ENCODE assay signal across 21 cellular contexts in genomic region chr11:2726964-2727363, GRCh38. TPM values are rescaled to one million over a fixed set of nuclear protein-coding genes. Genes with fewer than 3 reads are reported as not detected.
DNase-seq lines count a peak whose midpoint lies in the region; ATAC-seq and TF ChIP-seq lines count a peak whose summit lies in the region.
"Had no signal": no experiment of that assay in that cellular context is flagged by ENCODE, and none has a peak within 500 bp of the region (broad histone marks: within the 10 kb centered on the region; RNA-seq: fewer than 3 reads in every experiment).

No MANE protein-coding gene starts in this region.

- peaks cover 58% of the 10 kb centered on the region for H3K4me1 ChIP-seq in Caco-2
- H3K4me1 ChIP-seq in neural progenitor cell = peaks cover 6% of the 10 kb centered on the region

- H3K4me1 Mint-ChIP-seq in Caco-2 (ENCODE audit: low read depth, unreplicated experiment) = peaks cover 28% of the 10 kb centered on the region
- peaks cover 39% of the 10 kb centered on the region for H3K4me1 Mint-ChIP-seq in neural progenitor cell
- H3K4me1 Mint-ChIP-seq in activated CD4-positive, alpha-beta T cell treated with anti-CD3 and anti-CD28 coated beads for 36 hours = no peaks in the 10 kb centered on the region
- H3K4me1 Mint-ChIP-seq in activated T-helper 2 cell treated with anti-CD3 and anti-CD28 coated beads, Interferon-gamma antibody, Interleukin-2, Interleukin-4, amounts not matched to agents 10 μg/mL and 5 μg/mL and 100 μg/mL, durations not matched to agents 14 hours and 24 hours and 36 hours (ENCODE audit: low read depth) = no peaks in the 10 kb centered on the region
- H3K4me1 Mint-ChIP-seq: B cell had no signal

- no TSS peak for BruUV-seq in Caco-2 (replicated peaks; lab: Mats Ljungman, UMichigan)

- intact Hi-C loops in Caco-2 (cut with micrococcal nuclease; ENCODE audit: unreplicated experiment) = no loop called here
- intact Hi-C loops in activated CD4-positive, alpha-beta T cell treated with anti-CD3 and anti-CD28 coated beads for 36 hours (cut with DNase I, micrococcal nuclease) = no loop called here
- intact Hi-C loops in activated T-helper 2 cell treated with anti-CD3 and anti-CD28 coated beads, Interferon-gamma antibody, Interleukin-2, Interleukin-4, amounts not matched to agents 10 μg/mL and 5 μg/mL and 100 μg/mL, durations not matched to agents 14 hours and 24 hours and 36 hours (cut with micrococcal nuclease) = no loop called here

- ATAC-seq in activated CD4-positive, alpha-beta T cell treated with anti-CD3 and anti-CD28 coated beads for 36 hours = no peak
- ATAC-seq in GM21737 (IDR thresholded peaks at IDR 0.05; ENCODE audit: unreplicated experiment) = no peak
- ATAC-seq: GM12878 had no signal

- H3K27me3 ChIP-seq in Caco-2 (replicated peaks; ENCODE audit: control insufficient read depth, insufficient read depth, low read length) = no peaks in the 10 kb centered on the region
- H3K27me3 ChIP-seq in layer of hippocampus (ENCODE audit: control insufficient read depth, insufficient read depth, low read length) = no peaks in the 10 kb centered on the region
- peaks cover 61% of the 10 kb centered on the region for H3K27me3 ChIP-seq in neural progenitor cell

- POLR2A ChIA-PET in Caco-2 (lab: Charles Lee) = interaction anchor here (1.0 kb wide), 1 partner anchor 27 kb away, joined by 4 read pairs; the partner anchor contains the start of gene KCNQ1OT1
- POLR2A ChIA-PET in activated CD4-positive, alpha-beta T cell treated with anti-CD3 and anti-CD28 coated beads for 36 hours (lab: Charles Lee) = no interaction called here

- H3K4me3 ChIP-seq in Caco-2 (ENCODE audit: low read depth, low read length) (no peak overlapping the region), neural progenitor cell (no peak overlapping the region)
- H3K4me3 ChIP-seq: GM12878 had no signal

- H3F3A ChIP-seq in neural progenitor cell (ENCODE audit: low read depth) = peaks cover 1% of the 10 kb centered on the region

- H2AFZ ChIP-seq in neural progenitor cell (replicated peaks) = no peak overlapping the region

- H3K36me3 ChIP-seq in Caco-2 (ENCODE audit: control insufficient read depth, insufficient read depth, low read length) (no peaks in the 10 kb centered on the region), neural progenitor cell (no peaks in the 10 kb centered on the region)

- no peak overlapping the region for H3K9ac ChIP-seq in neural progenitor cell
- H3K9ac ChIP-seq: KMS-11 had no signal

- no peaks in the 10 kb centered on the region for H3K79me2 ChIP-seq in neural progenitor cell (ENCODE audit: low read depth)

- H3K9me3 Mint-ChIP-seq in Caco-2 (ENCODE audit: unreplicated experiment) (no peaks in the 10 kb centered on the region), neural progenitor cell (no peaks in the 10 kb centered on the region)
- no peaks in the 10 kb centered on the region for H3K9me3 Mint-ChIP-seq in activated CD4-positive, alpha-beta T cell treated with anti-CD3 and anti-CD28 coated beads for 36 hours (ENCODE audit: low read depth)
- no peaks in the 10 kb centered on the region for H3K9me3 Mint-ChIP-seq in activated T-helper 2 cell treated with anti-CD3 and anti-CD28 coated beads, Interferon-gamma antibody, Interleukin-2, Interleukin-4, amounts not matched to agents 10 μg/mL and 5 μg/mL and 100 μg/mL, durations not matched to agents 14 hours and 24 hours and 36 hours
- H3K9me3 Mint-ChIP-seq: CD4-positive, CD25-positive, alpha-beta regulatory T cell had no signal

- H3K27ac Mint-ChIP-seq in Caco-2 (ENCODE audit: unreplicated experiment) = peak overlapping the region; percentile 63
- H3K27ac Mint-ChIP-seq in neural progenitor cell = peak overlapping the region; percentile 63
- H3K27ac Mint-ChIP-seq in activated CD4-positive, alpha-beta T cell treated with anti-CD3 and anti-CD28 coated beads for 36 hours = no peak overlapping the region
- no peak overlapping the region for H3K27ac Mint-ChIP-seq in activated T-helper 2 cell treated with anti-CD3 and anti-CD28 coated beads, Interferon-gamma antibody, Interleukin-2, Interleukin-4, amounts not matched to agents 10 μg/mL and 5 μg/mL and 100 μg/mL, durations not matched to agents 14 hours and 24 hours and 36 hours
- H3K27ac Mint-ChIP-seq: B cell; CD4-positive, CD25-positive, alpha-beta regulatory T cell had no signal

- DNase-seq in Caco-2 (no peak), neural progenitor cell (ENCODE audit: low spot score) (no peak), EL (no peak)
- DNase-seq in activated CD4-positive, alpha-beta T cell treated with anti-CD3 and anti-CD28 coated beads for 36 hours = no peak
- no peak for DNase-seq in activated T-helper 2 cell treated with anti-CD3 and anti-CD28 coated beads, Interferon-gamma antibody, Interleukin-2, Interleukin-4, amounts not matched to agents 10 μg/mL and 5 μg/mL and 100 μg/mL, durations not matched to agents 14 hours and 24 hours and 36 hours (ENCODE audit: low spot score)
- DNase-seq: CD4-positive, CD25-positive, alpha-beta regulatory T cell; COR-L47; GF-D8; H7; MV-4-11; NCI-H1417; NCI-H187; NCI-H345; NCI-H524 treated with DMSO at 0.1 percent for 48 hours; SHP77 had no signal

- H3K4me3 Mint-ChIP-seq in Caco-2 (ENCODE audit: unreplicated experiment) = no peak overlapping the region
- no peak overlapping the region for H3K4me3 Mint-ChIP-seq in neural progenitor cell
- H3K4me3 Mint-ChIP-seq in activated CD4-positive, alpha-beta T cell treated with anti-CD3 and anti-CD28 coated beads for 36 hours = no peak overlapping the region
- no peak overlapping the region for H3K4me3 Mint-ChIP-seq in activated T-helper 2 cell treated with anti-CD3 and anti-CD28 coated beads, Interferon-gamma antibody, Interleukin-2, Interleukin-4, amounts not matched to agents 10 μg/mL and 5 μg/mL and 100 μg/mL, durations not matched to agents 14 hours and 24 hours and 36 hours (ENCODE audit: low read depth)
- H3K4me3 Mint-ChIP-seq: B cell; CD4-positive, CD25-positive, alpha-beta regulatory T cell had no signal

- no peaks in the 10 kb centered on the region for H3K36me3 Mint-ChIP-seq in Caco-2 (ENCODE audit: insufficient read depth, unreplicated experiment)
- no peaks in the 10 kb centered on the region for H3K36me3 Mint-ChIP-seq in neural progenitor cell
- H3K36me3 Mint-ChIP-seq in activated CD4-positive, alpha-beta T cell treated with anti-CD3 and anti-CD28 coated beads for 36 hours (ENCODE audit: low read depth) = no peaks in the 10 kb centered on the region
- H3K36me3 Mint-ChIP-seq in activated T-helper 2 cell treated with anti-CD3 and anti-CD28 coated beads, Interferon-gamma antibody, Interleukin-2, Interleukin-4, amounts not matched to agents 10 μg/mL and 5 μg/mL and 100 μg/mL, durations not matched to agents 14 hours and 24 hours and 36 hours (ENCODE audit: low read depth) = no peaks in the 10 kb centered on the region
- H3K36me3 Mint-ChIP-seq: CD4-positive, CD25-positive, alpha-beta regulatory T cell had no signal

- CTCF ChIA-PET in Caco-2 (lab: Charles Lee) = interaction anchor here (0.6 kb wide), 1 partner anchor 16 kb away, joined by 3 read pairs; no protein-coding TSS in a partner anchor
- CTCF ChIA-PET in activated CD4-positive, alpha-beta T cell treated with anti-CD3 and anti-CD28 coated beads for 36 hours (lab: Charles Lee) = no interaction called here

- H3K9me3 ChIP-seq in Caco-2 (no peaks in the 10 kb centered on the region), neural progenitor cell (ENCODE audit: low read depth) (no peaks in the 10 kb centered on the region)

- no peaks in the 10 kb centered on the region for H4K20me1 ChIP-seq in neural progenitor cell (ENCODE audit: low read depth)

- H3K4me2 ChIP-seq in neural progenitor cell = no peak overlapping the region
- H3K4me2 ChIP-seq: KMS-11 had no signal

- H3K27ac ChIP-seq in cingulate gyrus (ENCODE audit: low read depth, low read length) (peak overlapping the region; percentile 99), layer of hippocampus (ENCODE audit: low read depth, low read length) (peak overlapping the region; percentile 99), neural progenitor cell (no peak overlapping the region)
- H3K27ac ChIP-seq: KMS-11 had no signal

- no peak for TF ChIP-seq CTCF in Caco-2 (IDR thresholded peaks at IDR 0.05; ENCODE audit: insufficient read depth in 1 of 2, low read depth in 1 of 2, low read length in 1 of 2, severe bottlenecking in 1 of 2, unreplicated experiment in 1 of 2)
- TF ChIP-seq CTCF in neural progenitor cell (IDR thresholded peaks at IDR 0.05) = no peak

- H3K27me3 Mint-ChIP-seq in Caco-2 (ENCODE audit: insufficient read depth, unreplicated experiment) (no peaks in the 10 kb centered on the region), neural progenitor cell (ENCODE audit: insufficient read depth, low read depth) (peaks cover 32% of the 10 kb centered on the region)
- H3K27me3 Mint-ChIP-seq in activated CD4-positive, alpha-beta T cell treated with anti-CD3 and anti-CD28 coated beads for 36 hours = no peaks in the 10 kb centered on the region
- H3K27me3 Mint-ChIP-seq in activated T-helper 2 cell treated with anti-CD3 and anti-CD28 coated beads, Interferon-gamma antibody, Interleukin-2, Interleukin-4, amounts not matched to agents 10 μg/mL and 5 μg/mL and 100 μg/mL, durations not matched to agents 14 hours and 24 hours and 36 hours (ENCODE audit: low read depth) = no peaks in the 10 kb centered on the region
- H3K27me3 Mint-ChIP-seq: B cell; CD4-positive, CD25-positive, alpha-beta regulatory T cell had no signal

RNA-seq across cellular contexts. Expression of gene KCNQ1OT1, which starts 27.2 kb away (rescaled TPM):
- 7.5 and 8.2 TPM in 2 replicates for total RNA-seq in Caco-2 (2022)
- total RNA-seq in neural progenitor cell (ENCODE audit: low replicate concordance) = 2.3 TPM in 2 replicates
- total RNA-seq in activated CD4-positive, alpha-beta T cell treated with anti-CD3 and anti-CD28 coated beads for 36 hours = under 1 TPM; 0.16 TPM
- total RNA-seq in activated T-helper 2 cell treated with anti-CD3 and anti-CD28 coated beads, Interferon-gamma antibody, Interleukin-2, Interleukin-4, amounts not matched to agents 10 μg/mL and 5 μg/mL and 100 μg/mL, durations not matched to agents 14 hours and 24 hours and 36 hours = 0.68 and 0.74 TPM in 2 replicates

Comparison
In these comparisons a context has a peak if more than half of its experiments do, and no peak if none do; other contexts are left out.
1. H3K27ac Mint-ChIP-seq: peak in Caco-2 (single experiment) and neural progenitor cell (single experiment); none in activated CD4-positive, alpha-beta T cell treated with anti-CD3 and anti-CD28 coated beads for 36 hours (single experiment) and activated T-helper 2 cell treated with anti-CD3 and anti-CD28 coated beads, Interferon-gamma antibody, Interleukin-2, Interleukin-4, amounts not matched to agents 10 μg/mL and 5 μg/mL and 100 μg/mL, durations not matched to agents 14 hours and 24 hours and 36 hours (single experiment).